ENCODE assay signal across 1 cellular context in genomic region chr17:76997981-76998531, GRCh38.
TF ChIP-seq lines count a peak whose summit lies in the region.

No MANE protein-coding gene starts in this region.

TF ChIP-seq in SK-N-SH, 30 proteins besides CTCF, POLR2A, EP300 and RAD21 (continued from another document):
- TF ChIP-seq REST (IDR thresholded peaks at IDR 0.05; ENCODE audit: low read depth, low read length), result no peak
- TF ChIP-seq RXRA (IDR thresholded peaks at IDR 0.05; ENCODE audit: borderline replicate concordance, low read depth), result no peak
- TF ChIP-seq POLR2AphosphoS5 (IDR thresholded peaks at IDR 0.05; ENCODE audit: low read depth, low read length), result no peak
- no peak for TF ChIP-seq USF1 (IDR thresholded peaks at IDR 0.05; ENCODE audit: borderline replicate concordance, low read depth)
- no peak for TF ChIP-seq ELF1 (IDR thresholded peaks at IDR 0.05)
- TF ChIP-seq TEAD4 (IDR thresholded peaks at IDR 0.05; ENCODE audit: borderline replicate concordance, insufficient read depth), result no peak
- TF ChIP-seq NFIC (IDR thresholded peaks at IDR 0.05; ENCODE audit: borderline replicate concordance), result no peak
- TF ChIP-seq SMC3 (IDR thresholded peaks at IDR 0.05; ENCODE audit: low read depth, low read length), result no peak
- no peak for TF ChIP-seq PBX3 (IDR thresholded peaks at IDR 0.05)
- no peak for TF ChIP-seq FOXM1 (IDR thresholded peaks at IDR 0.05; ENCODE audit: low read depth)
- no peak for TF ChIP-seq GABPA (IDR thresholded peaks at IDR 0.05; ENCODE audit: low read depth)
- no peak for TF ChIP-seq TCF12 (IDR thresholded peaks at IDR 0.05)
- TF ChIP-seq EZH2phosphoT487 (IDR thresholded peaks at IDR 0.05; ENCODE audit: borderline replicate concordance, low read depth), result no peak
- TF ChIP-seq SIN3A (IDR thresholded peaks at IDR 0.05; ENCODE audit: borderline replicate concordance, low read depth, low read length), result no peak
- no peak for TF ChIP-seq USF2 (IDR thresholded peaks at IDR 0.05; ENCODE audit: borderline replicate concordance, low read depth, low read length)
- TF ChIP-seq RCOR1 (IDR thresholded peaks at IDR 0.05; ENCODE audit: low read length), result no peak
- no peak for TF ChIP-seq FOSL2 (IDR thresholded peaks at IDR 0.05; ENCODE audit: borderline replicate concordance, low read depth)
- TF ChIP-seq YY1 (IDR thresholded peaks at IDR 0.05; ENCODE audit: low read depth), result no peak
